1 cellular context compared by ENCODE assay signal in the genomic region with DNA sequence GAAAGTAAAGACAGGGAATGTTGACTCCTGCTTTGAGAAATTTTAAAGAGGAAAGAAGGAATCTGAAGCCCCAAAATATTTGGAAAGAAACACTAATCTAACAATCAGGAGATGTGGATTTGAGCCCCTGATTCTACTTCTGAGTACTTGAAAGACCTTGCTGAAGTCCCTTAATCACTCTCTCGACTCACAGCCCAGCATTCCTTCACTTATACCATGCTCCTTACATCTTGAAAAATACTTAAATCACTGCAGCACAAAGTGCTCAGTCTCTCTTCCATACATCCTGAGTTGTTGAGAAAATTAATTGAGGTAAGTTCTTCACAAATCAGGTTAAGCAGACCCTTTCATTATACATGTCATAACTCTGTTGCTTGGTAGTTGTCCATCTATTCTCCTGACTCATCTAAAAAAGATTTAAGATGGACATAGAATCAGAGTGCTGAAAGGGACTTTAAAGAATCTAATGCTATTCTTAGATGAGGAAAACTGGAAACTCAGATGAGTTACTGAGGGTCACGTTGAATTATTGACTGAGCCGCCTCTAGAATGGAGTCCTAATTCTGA.
TF ChIP-seq lines count a peak whose summit lies in the region.

No MANE protein-coding gene starts in this region.

TF ChIP-seq in SK-N-SH treated with all-trans-retinoic acid at 6 μM for 48 hours, 23 proteins besides CTCF, POLR2A, EP300 and RAD21 (continued from another document):
- TF ChIP-seq, protein P1, sequence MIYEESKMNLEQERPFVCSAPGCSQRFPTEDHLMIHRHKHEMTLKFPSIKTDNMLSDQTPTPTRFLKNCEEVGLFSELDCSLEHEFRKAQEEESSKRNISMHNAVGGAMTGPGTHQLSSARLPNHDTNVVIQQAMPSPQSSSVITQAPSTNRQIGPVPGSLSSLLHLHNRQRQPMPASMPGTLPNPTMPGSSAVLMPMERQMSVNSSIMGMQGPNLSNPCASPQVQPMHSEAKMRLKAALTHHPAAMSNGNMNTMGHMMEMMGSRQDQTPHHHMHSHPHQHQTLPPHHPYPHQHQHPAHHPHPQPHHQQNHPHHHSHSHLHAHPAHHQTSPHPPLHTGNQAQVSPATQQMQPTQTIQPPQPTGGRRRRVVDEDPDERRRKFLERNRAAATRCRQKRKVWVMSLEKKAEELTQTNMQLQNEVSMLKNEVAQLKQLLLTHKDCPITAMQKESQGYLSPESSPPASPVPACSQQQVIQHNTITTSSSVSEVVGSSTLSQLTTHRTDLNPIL (CRISPR knock-in tag; IDR thresholded peaks at IDR 0.05; ENCODE audit: low read depth), result no peak
- TF ChIP-seq OSR1 (CRISPR knock-in tag; IDR thresholded peaks at IDR 0.05), result no peak
- TF ChIP-seq BACH2 (CRISPR knock-in tag; IDR thresholded peaks at IDR 0.05; ENCODE audit: borderline replicate concordance), result no peak
- TF ChIP-seq ISL1 (CRISPR knock-in tag; IDR thresholded peaks at IDR 0.05), result no peak
- TF ChIP-seq ZNF70 (CRISPR knock-in tag; IDR thresholded peaks at IDR 0.05), result no peak
- TF ChIP-seq, protein P2, sequence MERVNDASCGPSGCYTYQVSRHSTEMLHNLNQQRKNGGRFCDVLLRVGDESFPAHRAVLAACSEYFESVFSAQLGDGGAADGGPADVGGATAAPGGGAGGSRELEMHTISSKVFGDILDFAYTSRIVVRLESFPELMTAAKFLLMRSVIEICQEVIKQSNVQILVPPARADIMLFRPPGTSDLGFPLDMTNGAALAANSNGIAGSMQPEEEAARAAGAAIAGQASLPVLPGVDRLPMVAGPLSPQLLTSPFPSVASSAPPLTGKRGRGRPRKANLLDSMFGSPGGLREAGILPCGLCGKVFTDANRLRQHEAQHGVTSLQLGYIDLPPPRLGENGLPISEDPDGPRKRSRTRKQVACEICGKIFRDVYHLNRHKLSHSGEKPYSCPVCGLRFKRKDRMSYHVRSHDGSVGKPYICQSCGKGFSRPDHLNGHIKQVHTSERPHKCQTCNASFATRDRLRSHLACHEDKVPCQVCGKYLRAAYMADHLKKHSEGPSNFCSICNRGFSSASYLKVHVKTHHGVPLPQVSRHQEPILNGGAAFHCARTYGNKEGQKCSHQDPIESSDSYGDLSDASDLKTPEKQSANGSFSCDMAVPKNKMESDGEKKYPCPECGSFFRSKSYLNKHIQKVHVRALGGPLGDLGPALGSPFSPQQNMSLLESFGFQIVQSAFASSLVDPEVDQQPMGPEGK (CRISPR knock-in tag; IDR thresholded peaks at IDR 0.05; ENCODE audit: borderline replicate concordance), result no peak
- TF ChIP-seq GLIS3 (CRISPR knock-in tag; IDR thresholded peaks at IDR 0.05), result no peak
